In the genomic region with DNA sequence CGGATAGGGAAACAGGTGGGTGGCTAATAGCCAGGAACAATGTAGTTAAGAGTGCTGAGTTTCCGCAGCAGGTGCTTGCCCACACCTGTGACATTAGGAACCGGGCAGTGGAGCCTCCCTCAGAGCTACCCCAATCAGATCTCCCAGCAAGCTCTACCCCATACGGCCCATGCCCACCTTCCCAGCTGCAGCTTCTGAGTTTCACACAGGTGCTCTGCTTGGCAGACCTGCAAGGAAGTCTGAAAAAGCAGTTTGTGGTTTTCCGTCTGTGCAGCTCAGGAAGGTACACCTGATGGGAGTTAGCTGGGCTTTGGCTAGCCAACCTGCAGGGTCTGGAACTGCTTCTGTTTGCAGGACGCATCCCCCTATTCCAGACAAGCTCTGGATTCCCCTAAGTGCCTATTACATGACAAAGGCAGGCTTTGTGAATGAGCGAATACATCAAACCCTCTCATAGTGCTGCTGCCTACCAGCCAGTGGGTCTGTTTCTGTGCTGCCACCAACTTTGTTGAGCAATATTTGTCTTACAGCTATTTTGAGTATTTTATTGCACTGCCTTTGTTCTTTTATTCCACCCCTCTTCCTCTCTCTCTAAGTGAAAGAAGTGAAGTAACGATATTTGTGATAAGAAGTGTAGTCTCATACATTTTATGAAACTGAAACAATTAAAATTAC, we compare ENCODE assay signal across 1 cellular context.
TF ChIP-seq lines count a peak whose summit lies in the region.

No MANE protein-coding gene starts in this region.

TF ChIP-seq in GM12878, 131 proteins besides CTCF, POLR2A, EP300 and RAD21:
- peak; percentile 77 for TF ChIP-seq RUNX3 (IDR thresholded peaks at IDR 0.05; ENCODE audit: low read length)
- TF ChIP-seq SKIL (IDR thresholded peaks at IDR 0.05; ENCODE audit: low read depth, poor library complexity, severe bottlenecking), result peak; percentile 22
- TF ChIP-seq EED (IDR thresholded peaks at IDR 0.05; ENCODE audit: low read depth), result peak; percentile 41
- TF ChIP-seq BCL11A (IDR thresholded peaks at IDR 0.05; ENCODE audit: low read depth, low read length), result no peak
- no peak for TF ChIP-seq ZBED1 (IDR thresholded peaks at IDR 0.05; ENCODE audit: borderline replicate concordance)
- TF ChIP-seq NFIC (IDR thresholded peaks at IDR 0.05; ENCODE audit: low read depth, low read length), result peak; percentile 41; the same call in 1 of the 2 replicates
- TF ChIP-seq TCF12 (IDR thresholded peaks at IDR 0.05; ENCODE audit: low read depth, low read length), result peak; percentile 44; the same call in 1 of the 2 replicates
- TF ChIP-seq ZNF207 (IDR thresholded peaks at IDR 0.05; ENCODE audit: borderline replicate concordance), result 0 out of 2 replicates have a peak, but pooled peaks have one; percentile 39
- no peak for TF ChIP-seq HDAC6 (IDR thresholded peaks at IDR 0.05; ENCODE audit: unreplicated experiment)
- TF ChIP-seq NBN (IDR thresholded peaks at IDR 0.05), result no peak
- peak; percentile 81; the same call in 1 of the 2 replicates for TF ChIP-seq TCF3 (IDR thresholded peaks at IDR 0.05; ENCODE audit: borderline replicate concordance, insufficient read depth, low read depth, low read length)
- no peak for TF ChIP-seq E2F8 (IDR thresholded peaks at IDR 0.05; ENCODE audit: low read depth, partially characterized antibody)
